Comparison of ENCODE assay signal across 30 cellular contexts in genomic region chr22:22123960-22124278, GRCh38.
"Had no signal": no experiment of that assay in that cellular context is flagged by ENCODE, and none has a peak within 500 bp of the region (broad histone marks: within the 10 kb centered on the region; RNA-seq: fewer than 3 reads in every experiment).

No MANE protein-coding gene starts in this region.

- H3K27ac ChIP-seq: heart right ventricle, hepatocyte, left lung, lower lobe of right lung, neutrophil, ovary, right atrium auricular region, right lobe of liver, skin epidermis, thyroid gland, transverse colon, upper lobe of left lung had no signal

- H3K9me3 Mint-ChIP-seq: naive thymus-derived CD8-positive, alpha-beta T cell; nephron; neural crest cell; stimulated activated effector memory CD8-positive, alpha-beta T cell treated with anti-CD3 and anti-CD28 coated beads, Interleukin-12 subunit alpha, Interleukin-12 subunit beta, amount 100 ng/mL, for 72 hours; stimulated activated naive CD8-positive, alpha-beta T cell treated with anti-CD3 and anti-CD28 coated beads, Interleukin-15, amount 100 ng/mL, for 72 hours had no signal

- H3K4me1 Mint-ChIP-seq: nephron; neural crest cell; stimulated activated effector memory CD8-positive, alpha-beta T cell treated with anti-CD3 and anti-CD28 coated beads, Interleukin-12 subunit alpha, Interleukin-12 subunit beta, amount 100 ng/mL, for 72 hours; stimulated activated naive CD8-positive, alpha-beta T cell treated with anti-CD3 and anti-CD28 coated beads, Interleukin-15, amount 100 ng/mL, for 72 hours had no signal

- H3K4me2 ChIP-seq: hepatocyte had no signal

- H3K9me3 ChIP-seq: heart right ventricle, left lung, lower lobe of right lung, neutrophil, ovary, right atrium auricular region, right lobe of liver, thyroid gland, transverse colon, upper lobe of left lung had no signal

- H3K4me3 ChIP-seq: heart right ventricle, hepatocyte, left lung, lower lobe of right lung, ovary, right atrium auricular region, right lobe of liver, skin epidermis, thyroid gland, transverse colon, upper lobe of left lung had no signal

- H3K27ac Mint-ChIP-seq: naive thymus-derived CD8-positive, alpha-beta T cell; nephron; progenitor cell of endocrine pancreas; stimulated activated effector memory CD8-positive, alpha-beta T cell treated with anti-CD3 and anti-CD28 coated beads, Interleukin-12 subunit alpha, Interleukin-12 subunit beta, amount 100 ng/mL, for 72 hours; stimulated activated naive CD8-positive, alpha-beta T cell treated with anti-CD3 and anti-CD28 coated beads, Interleukin-15, amount 100 ng/mL, for 72 hours had no signal

- H3K4me3 Mint-ChIP-seq: naive thymus-derived CD8-positive, alpha-beta T cell; nephron; neural crest cell; stimulated activated effector memory CD8-positive, alpha-beta T cell treated with anti-CD3 and anti-CD28 coated beads, Interleukin-12 subunit alpha, Interleukin-12 subunit beta, amount 100 ng/mL, for 72 hours; stimulated activated naive CD8-positive, alpha-beta T cell treated with anti-CD3 and anti-CD28 coated beads, Interleukin-15, amount 100 ng/mL, for 72 hours had no signal

- DNase-seq: heart right ventricle; kidney glomerular epithelial cell; left cardiac atrium; lower lobe of right lung; mammary epithelial cell; mesenchymal stem cell; naive thymus-derived CD8-positive, alpha-beta T cell; occipital lobe; ovary; right lobe of liver; stimulated activated CD4-positive, alpha-beta T cell treated with anti-CD3 and anti-CD28 coated beads, Interleukin-12 subunit alpha, Interleukin-12 subunit beta, amount 100 ng/mL, for 4 hours; stimulated activated CD4-positive, alpha-beta T cell treated with anti-CD3 and anti-CD28 coated beads, Interleukin-15, amount 100 ng/mL, for 24 hours; stimulated activated CD4-positive, alpha-beta T cell treated with anti-CD3 and anti-CD28 coated beads, Interleukin-2, amount 100 ng/mL, for 24 hours; stimulated activated CD4-positive, alpha-beta T cell treated with anti-CD3 and anti-CD28 coated beads, Interleukin-4, amount 100 ng/mL, for 1 hour; stimulated activated naive CD4-positive, alpha-beta T cell treated with Interleukin-2 at 50 U/mL for 16 hours; stimulated activated naive CD8-positive, alpha-beta T cell treated with anti-CD3 and anti-CD28 coated beads, Interleukin-15, amount 100 ng/mL, for 72 hours; substantia nigra; thyroid gland; transverse colon had no signal

- H3K27me3 ChIP-seq: neutrophil, ovary, right atrium auricular region, right lobe of liver, thyroid gland, upper lobe of left lung had no signal

- H3K4me1 ChIP-seq: heart right ventricle, left lung, lower lobe of right lung, right atrium auricular region, right lobe of liver, thyroid gland, transverse colon, upper lobe of left lung had no signal

- H3K79me2 ChIP-seq: hepatocyte had no signal

- H2AFZ ChIP-seq: hepatocyte had no signal

- H3K36me3 Mint-ChIP-seq: naive thymus-derived CD8-positive, alpha-beta T cell had no signal

- FAIRE-seq: keratinocyte had no signal

- ATAC-seq: heart right ventricle; left cardiac atrium; left lung; lower lobe of right lung; naive thymus-derived CD8-positive, alpha-beta T cell; stimulated activated effector memory CD8-positive, alpha-beta T cell treated with anti-CD3 and anti-CD28 coated beads, Interleukin-12 subunit alpha, Interleukin-12 subunit beta, amount 100 ng/mL, for 72 hours; stimulated activated naive CD8-positive, alpha-beta T cell treated with anti-CD3 and anti-CD28 coated beads, Interleukin-15, amount 100 ng/mL, for 72 hours had no signal

- H3K36me3 ChIP-seq: heart right ventricle, left lung, lower lobe of right lung, neutrophil, ovary, right atrium auricular region, right lobe of liver, thyroid gland, transverse colon, upper lobe of left lung had no signal
